In the genomic region with DNA sequence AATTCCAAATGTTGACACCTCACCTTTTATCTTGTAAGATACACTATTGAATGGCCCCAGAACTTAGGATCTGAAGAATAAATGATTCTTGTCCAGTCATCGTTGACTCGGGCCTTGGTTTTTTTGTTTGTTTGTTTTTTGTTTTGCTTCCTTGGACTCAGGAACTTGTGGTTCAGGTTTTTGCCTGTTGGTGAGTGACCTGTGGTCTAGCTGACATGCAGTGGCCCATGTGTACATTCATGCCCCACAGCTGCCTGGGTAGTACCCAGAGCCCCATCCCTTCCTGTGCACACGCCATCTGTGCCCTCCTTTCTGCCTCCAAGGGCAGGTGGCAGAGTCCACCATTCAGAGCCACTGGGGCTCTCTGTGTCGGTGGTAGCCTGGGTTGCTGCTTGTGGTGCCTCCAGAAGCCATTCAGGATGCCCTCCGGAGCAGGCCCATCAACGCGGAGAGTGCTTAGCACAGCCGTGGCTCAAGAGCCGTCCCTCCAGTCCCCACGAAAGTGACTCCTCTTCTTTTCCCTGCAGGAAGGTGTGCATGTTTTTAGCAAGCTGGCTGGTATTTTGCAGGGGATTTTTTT, we compare ENCODE assay signal across 22 cellular contexts.
DNase-seq lines count a peak whose midpoint lies in the region; ATAC-seq, FAIRE-seq and TF ChIP-seq lines count a peak whose summit lies in the region.
"Had no signal": no experiment of that assay in that cellular context is flagged by ENCODE, and none has a peak within 500 bp of the region (broad histone marks: within the 10 kb centered on the region; RNA-seq: fewer than 3 reads in every experiment).

No MANE protein-coding gene starts in this region.

- H3K4me2 ChIP-seq in IMR-90 (ENCODE audit: low read depth, low read length) (no peak overlapping the region), astrocyte (ENCODE audit: low read length) (no peak overlapping the region)

- no peaks in the 10 kb centered on the region for H3K27me3 ChIP-seq in IMR-90 (ENCODE audit: control insufficient read depth, insufficient read depth, low read length)
- H3K27me3 ChIP-seq in astrocyte (ENCODE audit: insufficient read depth, low read length) = no peaks in the 10 kb centered on the region
- H3K27me3 ChIP-seq: gastroesophageal sphincter had no signal

- no peak overlapping the region for H2AK9ac ChIP-seq in IMR-90 (replicated peaks; ENCODE audit: low read depth, low read length, poor library complexity)

- H3K4me3 ChIP-seq in IMR-90 (ENCODE audit: insufficient read depth, low read depth, low read length) = no peak overlapping the region
- no peak overlapping the region for H3K4me3 ChIP-seq in astrocyte (ENCODE audit: insufficient read depth, low read depth, low read length)
- no peak overlapping the region for H3K4me3 ChIP-seq in lower leg skin (ENCODE audit: low read depth, poor library complexity, severe bottlenecking)
- H3K4me3 ChIP-seq: gastroesophageal sphincter, thoracic aorta had no signal

- H3K79me1 ChIP-seq in IMR-90 (ENCODE audit: low read depth in 1 of 2, low read length in 2 of 2) = peaks cover 2 to 67% of the 10 kb centered on the region in 2 experiments; a peak in 2 of 4 replicates

- FAIRE-seq in astrocyte (lab: Jason Lieb, UNC) (no peak), RCC 7860 (lab: Jason Lieb, UNC) (no peak)
- FAIRE-seq: HTR-8/SVneo, keratinocyte, TTC549 had no signal

- H3K18ac ChIP-seq in IMR-90 (ENCODE audit: low read depth, low read length) = no peak overlapping the region

- TF ChIP-seq RAD21 in IMR-90 (IDR thresholded peaks at IDR 0.05; ENCODE audit: low read length) = no peak

- WGBS in IMR-90 (ENCODE audit: extremely low coverage in 2 of 2, insufficient read length in 1 of 2), 2 experiments = 100% methylated on average over 1 of the region's 10 CpGs; no CpG with 5 or more reads in 1 of the 2 experiments
- 91 to 94% methylated on average over 10 of the region's 10 CpGs for WGBS in lower leg skin, 2 donors

- H2AK5ac ChIP-seq in IMR-90 (ENCODE audit: low read depth, low read length) = peak overlapping the region; percentile 83; the same call in 1 of the 2 replicates

- H3K9ac ChIP-seq in IMR-90 (ENCODE audit: low read depth, low read length) (no peak overlapping the region), astrocyte (ENCODE audit: low read length) (no peak overlapping the region)
- H3K9ac ChIP-seq: parathyroid adenoma had no signal

- peak overlapping the region; percentile 4 for H2BK20ac ChIP-seq in IMR-90 (ENCODE audit: low read depth, low read length)

- H2AFZ ChIP-seq in IMR-90 (replicated peaks; ENCODE audit: low read length, poor library complexity) (no peak overlapping the region), astrocyte (ENCODE audit: low read depth, low read length) (no peak overlapping the region)
- H2AFZ ChIP-seq: parathyroid adenoma had no signal

- dilution Hi-C loops in IMR-90 (cut with HindIII; ENCODE audit: low sequenced_read_pairs, unreplicated experiment) = no loop called here

- peak overlapping the region; percentile 68 for H3K4ac ChIP-seq in IMR-90 (ENCODE audit: low read depth, low read length)

- no peak overlapping the region for H3K27ac Mint-ChIP-seq in astrocyte (ENCODE audit: unreplicated experiment)
- H3K27ac Mint-ChIP-seq in neural crest cell (ENCODE audit: unreplicated experiment) = peak overlapping the region; percentile 35

- peak; percentile 31 for DNase-seq in Daoy (ENCODE audit: low read depth)
- no peak for DNase-seq in IMR-90
- DNase-seq in astrocyte (ENCODE audit: low read depth) = no peak
- DNase-seq in neural crest cell (ENCODE audit: low read depth, low spot score) = no peak
- no peak for DNase-seq in RCC 7860 (ENCODE audit: low spot score)
- DNase-seq in lower leg skin (ENCODE audit: low spot score in 2 of 2) = no peak
- DNase-seq: activated CD4-positive, alpha-beta T cell treated with anti-CD3 and anti-CD28 coated beads for 48 hours; CD8-positive, alpha-beta memory T cell; DMS79; H7; Karpas-422; naive B cell; NCI-H1092; NCI-H446 treated with DMSO at 0.1 percent for 48 hours; NK-92 treated with Interleukin-12 subunit alpha and Interleukin-12 subunit beta, amount 100 ng/mL, for 24 hours had no signal

- BruUV-seq in IMR-90 (replicated peaks; lab: Mats Ljungman, UMichigan) = no TSS peak

- H3K4me3 Mint-ChIP-seq in astrocyte (ENCODE audit: unreplicated experiment) (no peak overlapping the region), neural crest cell (no peak overlapping the region)
- H3K4me3 Mint-ChIP-seq: CD8-positive, alpha-beta memory T cell; naive B cell had no signal

- peak overlapping the region in 1 of 2 experiments; percentile 74; a peak in 1 of 4 replicates for H4K8ac ChIP-seq in IMR-90 (ENCODE audit: low read depth in 2 of 2, low read length in 2 of 2)

- H3K56ac ChIP-seq in IMR-90 (ENCODE audit: extremely low read depth, insufficient read depth, low read length) = no peak overlapping the region; the same call in 1 of the 2 replicates

- peaks cover 17% of the 10 kb centered on the region for H3K4me1 ChIP-seq in IMR-90 (ENCODE audit: control insufficient read depth, insufficient read depth, low read length)
- peaks cover 39% of the 10 kb centered on the region for H3K4me1 ChIP-seq in astrocyte (ENCODE audit: insufficient read depth, low read length)
- H3K4me1 ChIP-seq: parathyroid adenoma had no signal

- H3K27ac ChIP-seq in IMR-90 (ENCODE audit: insufficient read depth, low read length) (no peak overlapping the region; the same call in 1 of the 2 replicates), astrocyte (ENCODE audit: low read depth, low read length) (peak overlapping the region; percentile 97)
- H3K27ac ChIP-seq: parathyroid adenoma had no signal

- intact Hi-C loops in IMR-90 (cut with micrococcal nuclease) = loop anchor here (10.0 kb wide), 1 partner anchor 753 kb away; no protein-coding TSS in a partner anchor
- intact Hi-C loops in lower leg skin (cut with DNase I; ENCODE audit: low total_unique reads) = no loop called here

- no peak for TF ChIP-seq CTCF in IMR-90 (conservative IDR thresholded peaks at IDR 0.05; ENCODE audit: low read depth, low read length)
- no peak for TF ChIP-seq CTCF in astrocyte (IDR thresholded peaks at IDR 0.05; ENCODE audit: insufficient read depth, low read depth, low read length)
- no peak for TF ChIP-seq CTCF in neural crest cell (conservative IDR thresholded peaks at IDR 0.05)
- no peak for TF ChIP-seq CTCF in lower leg skin (IDR thresholded peaks at IDR 0.05)

- peak overlapping the region; percentile 89 for H2BK120ac ChIP-seq in IMR-90 (ENCODE audit: low read depth, low read length)

- peaks cover 22% of the 10 kb centered on the region for H3K9me1 ChIP-seq in IMR-90 (ENCODE audit: insufficient read depth, low read length)

- H3K4me1 Mint-ChIP-seq in astrocyte (ENCODE audit: low read depth, unreplicated experiment) (peaks cover 23% of the 10 kb centered on the region), neural crest cell (peaks cover 36% of the 10 kb centered on the region)

- peak overlapping the region; percentile 12 for H3K14ac ChIP-seq in IMR-90 (replicated peaks; ENCODE audit: low read depth, low read length)

- peak overlapping the region; percentile 77 for H4K91ac ChIP-seq in IMR-90 (ENCODE audit: insufficient read depth, low read depth, low read length)

- H3K27me3 Mint-ChIP-seq in astrocyte (ENCODE audit: low read depth, unreplicated experiment) (no peaks in the 10 kb centered on the region), neural crest cell (ENCODE audit: low read depth) (no peaks in the 10 kb centered on the region)
- H3K27me3 Mint-ChIP-seq: CD8-positive, alpha-beta memory T cell; naive B cell had no signal

- no peaks in the 10 kb centered on the region for H3K9me3 Mint-ChIP-seq in astrocyte (ENCODE audit: unreplicated experiment)
- no peaks in the 10 kb centered on the region for H3K9me3 Mint-ChIP-seq in neural crest cell
- H3K9me3 Mint-ChIP-seq: CD8-positive, alpha-beta memory T cell had no signal

- H3K36me3 Mint-ChIP-seq in astrocyte (ENCODE audit: low read depth, unreplicated experiment) (peaks cover 34% of the 10 kb centered on the region), neural crest cell (ENCODE audit: low read depth) (no peaks in the 10 kb centered on the region)
- H3K36me3 Mint-ChIP-seq: naive B cell had no signal

- H4K5ac ChIP-seq in IMR-90 (ENCODE audit: low read depth, low read length) = no peak overlapping the region

- CTCF ChIA-PET in IMR-90 (lab: Yijun Ruan, JAX) = no interaction called here

- no peak for ATAC-seq in IMR-90 (ENCODE audit: low read depth)
- no peak for ATAC-seq in HG03460 (IDR thresholded peaks at IDR 0.05; ENCODE audit: unreplicated experiment)
- ATAC-seq: gastroesophageal sphincter had no signal

- TF ChIP-seq POLR2A in IMR-90 (IDR thresholded peaks at IDR 0.05; ENCODE audit: low read depth, low read length) = no peak
- no peak for TF ChIP-seq POLR2A in lower leg skin (IDR thresholded peaks at IDR 0.05)

- peak overlapping the region; percentile 35; the same call in 1 of the 3 replicates for H2BK15ac ChIP-seq in IMR-90 (ENCODE audit: low read depth, low read length)

- H4K20me1 ChIP-seq in IMR-90 (ENCODE audit: insufficient read depth, low read length) (no peaks in the 10 kb centered on the region), astrocyte (ENCODE audit: insufficient read depth, low read length) (no peaks in the 10 kb centered on the region)

- H2BK5ac ChIP-seq in IMR-90 (ENCODE audit: low read depth, low read length, poor library complexity, severe bottlenecking) = peak overlapping the region; percentile 37

- H3K23ac ChIP-seq in IMR-90 (ENCODE audit: low read depth, low read length) = peak overlapping the region; percentile 46; the same call in 1 of the 2 replicates

- H3K36me3 ChIP-seq in IMR-90 (ENCODE audit: control insufficient read depth, insufficient read depth, low read length) (peaks cover 70% of the 10 kb centered on the region), astrocyte (ENCODE audit: insufficient read depth, low read length) (peaks cover 51% of the 10 kb centered on the region)
- H3K36me3 ChIP-seq: thoracic aorta had no signal

- H3K9me3 ChIP-seq in IMR-90 (ENCODE audit: control insufficient read depth, insufficient read depth, low read length) = no peaks in the 10 kb centered on the region
- no peaks in the 10 kb centered on the region for H3K9me3 ChIP-seq in astrocyte (ENCODE audit: insufficient read depth, low read depth, low read length)
- H3K9me3 ChIP-seq: gastroesophageal sphincter, thoracic aorta had no signal

- in situ Hi-C loops in IMR-90 (cut with MboI; ENCODE audit: low sequenced_read_pairs) = no loop called here

- peaks cover 35% of the 10 kb centered on the region for H3K79me2 ChIP-seq in astrocyte (ENCODE audit: insufficient read depth, low read length)
- H3K79me2 ChIP-seq: parathyroid adenoma had no signal

- POLR2A ChIA-PET in IMR-90 (lab: Charles Lee; ENCODE audit: unreplicated experiment) = no interaction called here

TF ChIP-seq in IMR-90, 13 proteins besides CTCF, POLR2A, EP300 and RAD21 (continues in another document):
- TF ChIP-seq RCOR1 (IDR thresholded peaks at IDR 0.05; ENCODE audit: insufficient replicate concordance, low read length) (no peak), RFX5 (IDR thresholded peaks at IDR 0.05; ENCODE audit: low read depth, low read length) (no peak), FOS (IDR thresholded peaks at IDR 0.05; ENCODE audit: low read depth, low read length) (no peak), MAZ (IDR thresholded peaks at IDR 0.05; ENCODE audit: borderline replicate concordance, low read depth, low read length) (no peak), CEBPB (IDR thresholded peaks at IDR 0.05; ENCODE audit: low read depth, low read length) (no peak)
